In the genomic region with DNA sequence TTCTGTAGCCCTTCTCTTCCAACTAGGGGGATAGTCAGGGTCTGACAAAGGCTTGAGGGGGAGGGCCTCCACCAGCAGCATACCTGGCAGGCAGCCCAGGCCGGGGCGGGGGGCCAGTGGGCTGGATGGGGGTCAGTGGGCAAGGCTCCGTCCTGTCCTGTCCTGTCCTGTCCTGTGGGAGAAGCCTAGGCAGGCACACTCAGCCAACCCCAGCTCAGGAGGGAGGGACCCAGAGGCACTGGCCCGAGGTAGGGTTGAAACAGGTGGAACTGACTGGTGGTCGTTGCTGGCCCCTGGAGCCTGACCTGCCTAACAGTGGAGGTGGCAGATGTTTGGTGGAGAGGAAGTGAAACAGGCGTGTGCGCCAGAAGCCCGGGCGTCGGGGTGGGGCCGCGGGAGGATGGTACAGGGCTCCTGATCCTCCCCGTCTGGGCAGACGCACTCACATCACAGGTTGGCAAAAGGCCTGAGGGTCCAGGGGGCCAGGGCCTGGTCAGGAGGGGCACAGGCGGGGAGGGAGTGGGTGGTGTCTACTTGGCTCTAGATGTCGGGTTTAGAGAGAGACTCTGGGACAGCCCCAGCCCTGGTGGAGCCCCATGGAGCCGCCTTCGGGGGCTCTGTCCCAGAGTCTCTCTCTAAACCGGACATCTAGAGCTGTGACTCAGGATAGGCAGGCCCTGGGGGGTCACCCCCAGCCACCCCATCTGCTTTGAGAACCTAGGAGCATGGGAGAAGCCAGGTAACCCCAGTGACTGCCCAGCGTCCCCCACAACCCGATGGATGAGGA, we compare ENCODE assay signal across 8 cellular contexts. TPM values are rescaled to one million over a fixed set of nuclear protein-coding genes. Genes with fewer than 3 reads are reported as not detected.
DNase-seq lines count a peak whose midpoint lies in the region; ATAC-seq and TF ChIP-seq lines count a peak whose summit lies in the region.

No MANE protein-coding gene starts in this region.

- DNase-seq in activated T-cell treated with anti-CD3 and anti-CD28 coated beads, Interleukin-2, amount 50 U/mL, for 1 hour = peak; percentile 26
- DNase-seq in activated T-cell treated with anti-CD3 and anti-CD28 coated beads for 4 hours = no peak
- peak; percentile 16 for DNase-seq in activated CD4-positive, alpha-beta T cell treated with anti-CD3 and anti-CD28 coated beads, Interleukin-2, amount 50 U/mL, for 1 hour
- DNase-seq in naive thymus-derived CD4-positive, alpha-beta T cell = no peak
- no peak for DNase-seq in AG20443 (ENCODE audit: low spot score)
- DNase-seq in NCI-H226 = no peak
- DNase-seq in BE2C = no peak

- no peaks in the 10 kb centered on the region for H3K9me3 Mint-ChIP-seq in naive thymus-derived CD4-positive, alpha-beta T cell

- no peak overlapping the region for H3K4me3 ChIP-seq in naive thymus-derived CD4-positive, alpha-beta T cell (ENCODE audit: low read length)
- no peak overlapping the region for H3K4me3 ChIP-seq in BE2C (ENCODE audit: low read depth, low read length)

- no peaks in the 10 kb centered on the region for H3K9me3 ChIP-seq in naive thymus-derived CD4-positive, alpha-beta T cell (ENCODE audit: control insufficient read depth in 2 of 3, low read length in 3 of 3)
- H3K9me3 ChIP-seq in BE2C = no peaks in the 10 kb centered on the region

- peak; percentile 44 for ATAC-seq in HG03097 (IDR thresholded peaks at IDR 0.05; ENCODE audit: low FRiP score, unreplicated experiment)
- ATAC-seq in naive thymus-derived CD4-positive, alpha-beta T cell = peak; percentile 80

- H3K4me1 Mint-ChIP-seq in naive thymus-derived CD4-positive, alpha-beta T cell = peaks cover 12 to 44% (median 21%) of the 10 kb centered on the region in 7 donors

- no peak for TF ChIP-seq CTCF in BE2C (IDR thresholded peaks at IDR 0.05; ENCODE audit: low read depth, low read length)

- peak overlapping the region in 6 of 9 donors; percentile 19 to 83 (median 46) for H3K27ac Mint-ChIP-seq in naive thymus-derived CD4-positive, alpha-beta T cell

- H3K36me3 Mint-ChIP-seq in naive thymus-derived CD4-positive, alpha-beta T cell = no peaks in the 10 kb centered on the region

- no peaks in the 10 kb centered on the region for H3K36me3 ChIP-seq in naive thymus-derived CD4-positive, alpha-beta T cell (ENCODE audit: control insufficient read depth in 2 of 3, insufficient read depth in 3 of 3, low read length in 3 of 3)
- H3K36me3 ChIP-seq in BE2C = peaks cover 4% of the 10 kb centered on the region

- H3K27me3 ChIP-seq in naive thymus-derived CD4-positive, alpha-beta T cell (ENCODE audit: control insufficient read depth in 2 of 2, insufficient read depth in 2 of 2, low read length in 2 of 2) = no peaks in the 10 kb centered on the region
- no peaks in the 10 kb centered on the region for H3K27me3 ChIP-seq in BE2C

- no peaks in the 10 kb centered on the region for H3K27me3 Mint-ChIP-seq in naive thymus-derived CD4-positive, alpha-beta T cell

- CTCF ChIA-PET in naive thymus-derived CD4-positive, alpha-beta T cell (lab: Charles Lee) = no interaction called here

- POLR2A ChIA-PET in naive thymus-derived CD4-positive, alpha-beta T cell (lab: Charles Lee) = interaction anchor here (1.3 kb wide), 1 partner anchor 24 kb away, joined by 3 read pairs; no protein-coding TSS in a partner anchor

- peak overlapping the region in 7 of 10 donors; percentile 2 to 82 (median 49) for H3K4me3 Mint-ChIP-seq in naive thymus-derived CD4-positive, alpha-beta T cell

- peaks cover 13 to 18% of the 10 kb centered on the region in 2 donors for H3K4me1 ChIP-seq in naive thymus-derived CD4-positive, alpha-beta T cell (ENCODE audit: control insufficient read depth in 2 of 2, insufficient read depth in 2 of 2, low read length in 2 of 2)
- H3K4me1 ChIP-seq in BE2C = peaks cover 33% of the 10 kb centered on the region

- no peak overlapping the region for H3K27ac ChIP-seq in naive thymus-derived CD4-positive, alpha-beta T cell (ENCODE audit: low read depth, low read length)

- intact Hi-C loops in naive thymus-derived CD4-positive, alpha-beta T cell (cut with micrococcal nuclease) = no loop called here

RNA-seq across cellular contexts. Expression of a gene that starts 32.5 kb away (rescaled TPM):
- total RNA-seq in naive thymus-derived CD4-positive, alpha-beta T cell = 10 to 100 TPM; 13.9 to 48.5 (median 15.6) TPM
- polyA plus RNA-seq in naive thymus-derived CD4-positive, alpha-beta T cell = 1 to 10 TPM; 2.1 to 2.8 TPM
- polyA plus RNA-seq in BE2C (2012; ENCODE audit: insufficient read depth, insufficient read length, low read depth) = 53.7 TPM

RNA-seq across cellular contexts. Expression of a gene that starts 50.3 kb away (rescaled TPM):
- 1 to 10 TPM in 2 of 5 experiments, under 1 TPM in 3; 0.36 to 4.7 (median 0.97) TPM for total RNA-seq in naive thymus-derived CD4-positive, alpha-beta T cell
- polyA plus RNA-seq in naive thymus-derived CD4-positive, alpha-beta T cell = 1 to 10 TPM in 1 of 2 donors, under 1 TPM in 1; 0.45 to 1.1 TPM
- 0.29 TPM for polyA plus RNA-seq in BE2C (2012; ENCODE audit: insufficient read depth, insufficient read length, low read depth)

Comparison
In these comparisons a context has a peak if more than half of its experiments do, and no peak if none do; other contexts are left out.
1. DNase-seq: peak in activated T-cell treated with anti-CD3 and anti-CD28 coated beads, Interleukin-2, amount 50 U/mL, for 1 hour (single experiment) and activated CD4-positive, alpha-beta T cell treated with anti-CD3 and anti-CD28 coated beads, Interleukin-2, amount 50 U/mL, for 1 hour (single experiment); none in activated T-cell treated with anti-CD3 and anti-CD28 coated beads for 4 hours (single experiment), naive thymus-derived CD4-positive, alpha-beta T cell (0 of 9), AG20443 (single experiment), NCI-H226 (single experiment) and BE2C (single experiment).